Comparison of ENCODE assay signal across 21 cellular contexts in the genomic region with DNA sequence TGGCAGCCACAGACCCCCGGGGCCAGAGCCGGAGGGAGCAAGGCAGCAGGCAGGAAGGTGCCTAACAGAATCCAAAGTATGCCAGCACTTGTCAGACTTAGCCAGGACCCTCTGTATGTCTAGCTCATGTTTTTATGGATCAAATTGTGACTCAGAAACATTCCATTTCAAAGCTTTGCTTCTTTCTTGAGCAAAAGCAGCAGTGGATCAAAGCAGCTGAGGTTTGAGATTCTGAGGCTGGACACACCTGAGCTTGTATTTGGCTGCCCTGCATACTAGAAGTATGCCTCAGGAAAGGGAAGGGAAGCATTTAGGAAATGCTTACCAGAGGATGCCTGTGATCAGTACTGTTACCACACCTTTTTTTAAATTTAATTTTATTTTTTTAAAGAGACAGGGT.
"Had no signal": no experiment of that assay in that cellular context is flagged by ENCODE, and none has a peak within 500 bp of the region (broad histone marks: within the 10 kb centered on the region; RNA-seq: fewer than 3 reads in every experiment).

No MANE protein-coding gene starts in this region.

- H3K4me3 ChIP-seq: esophagus muscularis mucosa, gastroesophageal sphincter, heart left ventricle, lower lobe of right lung, ovary, prostate gland, tibial artery had no signal

- H3K27me3 Mint-ChIP-seq: activated CD4-positive, alpha-beta memory T cell treated with anti-CD3 and anti-CD28 coated beads, Interleukin-2, amount 10 ng/mL, durations not matched to agents 7 days and 5 days; activated CD4-positive, alpha-beta T cell treated with anti-CD3 and anti-CD28 coated beads, Interleukin-2, amount 10 ng/mL, durations not matched to agents 24 days and 14 days; brain; naive thymus-derived CD8-positive, alpha-beta T cell; stimulated activated naive CD8-positive, alpha-beta T cell treated with anti-CD3 and anti-CD28 coated beads, Interleukin-15, Interleukin-2, amounts not matched to agents 100 ng/mL and 50 ng/mL, for 24 hours had no signal

- H3K27ac Mint-ChIP-seq: activated CD4-positive, alpha-beta memory T cell treated with anti-CD3 and anti-CD28 coated beads, Interleukin-2, amount 10 ng/mL, durations not matched to agents 7 days and 5 days; activated CD4-positive, alpha-beta T cell treated with anti-CD3 and anti-CD28 coated beads, Interleukin-2, amount 10 ng/mL, durations not matched to agents 24 days and 14 days; brain; stimulated activated naive CD8-positive, alpha-beta T cell treated with anti-CD3 and anti-CD28 coated beads, Interleukin-15, Interleukin-2, amounts not matched to agents 100 ng/mL and 50 ng/mL, for 24 hours had no signal

- FAIRE-seq: islet of Langerhans, urothelium cell line had no signal

- H3K36me3 Mint-ChIP-seq: brain had no signal

- H3K9me3 ChIP-seq: esophagus muscularis mucosa, gastroesophageal sphincter, heart left ventricle, lower lobe of right lung, ovary, prostate gland, tibial artery had no signal

- H3K27me3 ChIP-seq: esophagus muscularis mucosa, gastroesophageal sphincter, heart left ventricle, ovary, tibial artery had no signal

- H3K36me3 ChIP-seq: ovary, prostate gland had no signal

- H3K9me3 Mint-ChIP-seq: activated CD4-positive, alpha-beta memory T cell treated with anti-CD3 and anti-CD28 coated beads, Interleukin-2, amount 10 ng/mL, durations not matched to agents 7 days and 5 days; activated CD4-positive, alpha-beta T cell treated with anti-CD3 and anti-CD28 coated beads, Interleukin-2, amount 10 ng/mL, durations not matched to agents 24 days and 14 days; activated naive CD4-positive, alpha-beta T cell treated with anti-CD3 and anti-CD28 coated beads, Interleukin-2, amount 10 ng/mL, durations not matched to agents 7 days and 5 days; brain; naive thymus-derived CD8-positive, alpha-beta T cell; stimulated activated naive CD8-positive, alpha-beta T cell treated with anti-CD3 and anti-CD28 coated beads, Interleukin-15, Interleukin-2, amounts not matched to agents 100 ng/mL and 50 ng/mL, for 24 hours had no signal

- H3K4me3 Mint-ChIP-seq: activated CD4-positive, alpha-beta memory T cell treated with anti-CD3 and anti-CD28 coated beads, Interleukin-2, amount 10 ng/mL, durations not matched to agents 7 days and 5 days; activated CD4-positive, alpha-beta T cell treated with anti-CD3 and anti-CD28 coated beads, Interleukin-2, amount 10 ng/mL, durations not matched to agents 24 days and 14 days; activated naive CD4-positive, alpha-beta T cell treated with anti-CD3 and anti-CD28 coated beads, Interleukin-2, amount 10 ng/mL, durations not matched to agents 7 days and 5 days; brain; naive thymus-derived CD8-positive, alpha-beta T cell; stimulated activated naive CD8-positive, alpha-beta T cell treated with anti-CD3 and anti-CD28 coated beads, Interleukin-15, Interleukin-2, amounts not matched to agents 100 ng/mL and 50 ng/mL, for 24 hours had no signal

- H3K27ac ChIP-seq: lower lobe of right lung, ovary, prostate gland, VCaP had no signal

- DNase-seq: activated CD4-positive, alpha-beta memory T cell treated with anti-CD3 and anti-CD28 coated beads, Interleukin-2, amount 10 ng/mL, durations not matched to agents 7 days and 5 days; activated CD4-positive, alpha-beta T cell treated with anti-CD3 and anti-CD28 coated beads, Interleukin-2, amount 10 ng/mL, durations not matched to agents 24 days and 14 days; activated effector memory CD4-positive, alpha-beta T cell treated with anti-CD3 and anti-CD28 coated beads, Interleukin-2, amount 50 U/mL, for 16 hours; activated naive CD4-positive, alpha-beta T cell treated with anti-CD3 and anti-CD28 coated beads, Interleukin-2, amount 10 ng/mL, durations not matched to agents 7 days and 5 days; caudate nucleus; effector memory CD4-positive, alpha-beta T cell; heart left ventricle; left colon; lower lobe of right lung; naive thymus-derived CD8-positive, alpha-beta T cell; ovary; stimulated activated CD4-positive, alpha-beta T cell treated with anti-CD3 and anti-CD28 coated beads, Interleukin-4, amount 100 ng/mL, for 24 hours; tibial artery had no signal

- H3K4me1 Mint-ChIP-seq: brain had no signal
